11 cellular contexts compared by ENCODE assay signal in genomic region chr10:10796061-10796773, GRCh38.
DNase-seq lines count a peak whose midpoint lies in the region; ATAC-seq, FAIRE-seq and TF ChIP-seq lines count a peak whose summit lies in the region.
"Had no signal": no experiment of that assay in that cellular context is flagged by ENCODE, and none has a peak within 500 bp of the region (broad histone marks: within the 10 kb centered on the region; RNA-seq: fewer than 3 reads in every experiment).

No MANE protein-coding gene starts in this region.

- H3K4me3 Mint-ChIP-seq in activated CD4-positive, alpha-beta T cell treated with anti-CD3 and anti-CD28 coated beads for 36 hours = no peak overlapping the region
- no peak overlapping the region for H3K4me3 Mint-ChIP-seq in CD8-positive, alpha-beta memory T cell

- H3K27ac ChIP-seq in mammary epithelial cell (ENCODE audit: insufficient read depth, low read depth, low read length) (peak overlapping the region; percentile 53), right cardiac atrium (ENCODE audit: low read length) (peak overlapping the region; percentile 100), rectal smooth muscle tissue (ENCODE audit: low read depth, low read length) (peak overlapping the region; percentile 88)
- H3K27ac ChIP-seq in CD8-positive, alpha-beta memory T cell (ENCODE audit: low read depth, low read length) = no peak overlapping the region

- peak overlapping the region; percentile 67 for H2AFZ ChIP-seq in mammary epithelial cell (ENCODE audit: low read depth, low read length)

- no peaks in the 10 kb centered on the region for H3K9me3 ChIP-seq in mammary epithelial cell (replicated peaks; ENCODE audit: insufficient read depth, low read length)
- H3K9me3 ChIP-seq in right cardiac atrium (ENCODE audit: control insufficient read depth, low read length) = no peaks in the 10 kb centered on the region
- H3K9me3 ChIP-seq in CD8-positive, alpha-beta memory T cell (ENCODE audit: low read length) = no peaks in the 10 kb centered on the region

- no peaks in the 10 kb centered on the region for H4K20me1 ChIP-seq in mammary epithelial cell (ENCODE audit: insufficient read depth, low read length)

- FAIRE-seq in HTR-8/SVneo (lab: Jason Lieb, UNC) = no peak

- TF ChIP-seq CTCF in mammary epithelial cell (conservative IDR thresholded peaks at IDR 0.05 in 1 of 2, IDR thresholded peaks at IDR 0.05 in 1 of 2; ENCODE audit: extremely low read depth in 1 of 2, insufficient read depth in 1 of 2, low read depth in 1 of 2, low read length in 2 of 2) = no peak

- H3K27me3 ChIP-seq in mammary epithelial cell (ENCODE audit: insufficient read depth, low read length) = no peaks in the 10 kb centered on the region
- H3K27me3 ChIP-seq in right cardiac atrium (ENCODE audit: control insufficient read depth, insufficient read depth) = no peaks in the 10 kb centered on the region
- no peaks in the 10 kb centered on the region for H3K27me3 ChIP-seq in rectal smooth muscle tissue (ENCODE audit: control insufficient read depth, insufficient read depth, low read length)
- no peaks in the 10 kb centered on the region for H3K27me3 ChIP-seq in CD8-positive, alpha-beta memory T cell (ENCODE audit: insufficient read depth, low read length, poor library complexity, severe bottlenecking)

- CTCF ChIA-PET in mammary epithelial cell (lab: Charles Lee; ENCODE audit: low non-redundant PET) = no interaction called here
- CTCF ChIA-PET in activated CD4-positive, alpha-beta T cell treated with anti-CD3 and anti-CD28 coated beads for 36 hours (lab: Charles Lee) = no interaction called here
- CTCF ChIA-PET in CD8-positive, alpha-beta memory T cell (lab: Charles Lee) = no interaction called here

- no peaks in the 10 kb centered on the region for H3K9me3 Mint-ChIP-seq in activated CD4-positive, alpha-beta T cell treated with anti-CD3 and anti-CD28 coated beads for 36 hours (ENCODE audit: low read depth)
- peaks cover 0 to 2% (median 0%) of the 10 kb centered on the region in 5 donors for H3K9me3 Mint-ChIP-seq in CD8-positive, alpha-beta memory T cell

- no peaks in the 10 kb centered on the region for H3K79me2 ChIP-seq in mammary epithelial cell (ENCODE audit: insufficient read depth, low read length)

- no peaks in the 10 kb centered on the region for H3K4me1 Mint-ChIP-seq in activated CD4-positive, alpha-beta T cell treated with anti-CD3 and anti-CD28 coated beads for 36 hours
- H3K4me1 Mint-ChIP-seq in CD8-positive, alpha-beta memory T cell = no peaks in the 10 kb centered on the region

- H3K4me3 ChIP-seq in mammary epithelial cell (replicated peaks in 1 of 3; ENCODE audit: insufficient read depth in 1 of 3, low read depth in 2 of 3, low read length in 3 of 3) (no peak overlapping the region), right cardiac atrium (ENCODE audit: low read length) (peak overlapping the region; percentile 57), rectal smooth muscle tissue (ENCODE audit: low read length) (peak overlapping the region; percentile 51)
- H3K4me3 ChIP-seq in CD8-positive, alpha-beta memory T cell (ENCODE audit: low read length) = no peak overlapping the region
- H3K4me3 ChIP-seq: skin epidermis had no signal

- WGBS in mammary epithelial cell (ENCODE audit: low coverage, missing lambda C conversion rate) = 45% methylated on average over 8 of the region's 8 CpGs
- WGBS in right cardiac atrium = 48% methylated on average over 8 of the region's 8 CpGs

- dilution Hi-C loops in mammary epithelial cell (cut with HindIII; ENCODE audit: low sequenced_read_pairs) = no loop called here

- no peaks in the 10 kb centered on the region for H3K36me3 Mint-ChIP-seq in activated CD4-positive, alpha-beta T cell treated with anti-CD3 and anti-CD28 coated beads for 36 hours (ENCODE audit: low read depth)
- no peaks in the 10 kb centered on the region for H3K36me3 Mint-ChIP-seq in CD8-positive, alpha-beta memory T cell

- no TSS peak for BruUV-seq in mammary epithelial cell (replicated peaks; lab: Mats Ljungman, UMichigan)

- H3K4me1 ChIP-seq in mammary epithelial cell (ENCODE audit: insufficient read depth, low read length) (peaks cover 50% of the 10 kb centered on the region), right cardiac atrium (ENCODE audit: control insufficient read depth, insufficient read depth, low read length) (peaks cover 2% of the 10 kb centered on the region), rectal smooth muscle tissue (ENCODE audit: control insufficient read depth, insufficient read depth, low read length) (peaks cover 23% of the 10 kb centered on the region)
- H3K4me1 ChIP-seq in CD8-positive, alpha-beta memory T cell (ENCODE audit: insufficient read depth, low read length) = no peaks in the 10 kb centered on the region

- no peaks in the 10 kb centered on the region for H3K36me3 ChIP-seq in mammary epithelial cell (ENCODE audit: insufficient read depth, low read length)
- H3K36me3 ChIP-seq in rectal smooth muscle tissue (ENCODE audit: control insufficient read depth, insufficient read depth, low read length) = no peaks in the 10 kb centered on the region
- H3K36me3 ChIP-seq in CD8-positive, alpha-beta memory T cell (ENCODE audit: insufficient read depth, low read length) = no peaks in the 10 kb centered on the region

- no peak overlapping the region for H3K9ac ChIP-seq in mammary epithelial cell (ENCODE audit: insufficient read depth, low read length)
- H3K9ac ChIP-seq in rectal smooth muscle tissue (ENCODE audit: low read length) = no peak overlapping the region

- DNase-seq in EH (ENCODE audit: low read depth) = peak; percentile 39
- DNase-seq in mammary epithelial cell = no peak
- DNase-seq in right cardiac atrium = no peak
- DNase-seq in activated CD4-positive, alpha-beta T cell treated with anti-CD3 and anti-CD28 coated beads for 36 hours = no peak
- DNase-seq in HTR-8/SVneo (ENCODE audit: insufficient read length, low spot score) = no peak
- no peak for DNase-seq in CD8-positive, alpha-beta memory T cell
- DNase-seq in cerebellar cortex (ENCODE audit: low spot score) = no peak
- DNase-seq: left colon, NCI-H2029 had no signal

- H3K27ac Mint-ChIP-seq in activated CD4-positive, alpha-beta T cell treated with anti-CD3 and anti-CD28 coated beads for 36 hours = no peak overlapping the region
- H3K27ac Mint-ChIP-seq in CD8-positive, alpha-beta memory T cell = no peak overlapping the region

- peaks cover 18% of the 10 kb centered on the region for H3K27me3 Mint-ChIP-seq in activated CD4-positive, alpha-beta T cell treated with anti-CD3 and anti-CD28 coated beads for 36 hours
- peaks cover 23 to 32% of the 10 kb centered on the region in 2 donors for H3K27me3 Mint-ChIP-seq in CD8-positive, alpha-beta memory T cell

- peak; percentile 53 to 73 for ATAC-seq in right cardiac atrium
- no peak for ATAC-seq in activated CD4-positive, alpha-beta T cell treated with anti-CD3 and anti-CD28 coated beads for 36 hours
- ATAC-seq: left colon had no signal

- POLR2A ChIA-PET in activated CD4-positive, alpha-beta T cell treated with anti-CD3 and anti-CD28 coated beads for 36 hours (lab: Charles Lee) = no interaction called here
- POLR2A ChIA-PET in CD8-positive, alpha-beta memory T cell (lab: Charles Lee) = no interaction called here

- H3K4me2 ChIP-seq in mammary epithelial cell (ENCODE audit: insufficient read depth, low read depth, low read length) = peak overlapping the region; percentile 55

- in situ Hi-C loops in mammary epithelial cell (cut with MboI; ENCODE audit: low sequenced_read_pairs in 2 of 2) = no loop called here

- intact Hi-C loops in mammary epithelial cell (cut with micrococcal nuclease) = no loop called here
- intact Hi-C loops in right cardiac atrium (cut with DNase I) = loop anchor here in 3 of 4 donors (10.0 kb wide), 3 partner anchors 79 to 459 kb away; partner anchors contain the start of gene CELF2 (in 1 of the 3)
- intact Hi-C loops in activated CD4-positive, alpha-beta T cell treated with anti-CD3 and anti-CD28 coated beads for 36 hours (cut with DNase I, micrococcal nuclease) = no loop called here

Comparison
In these comparisons a context has a peak if more than half of its experiments do, and no peak if none do; other contexts are left out.
1. H3K4me3 ChIP-seq: peak in right cardiac atrium (single experiment) and rectal smooth muscle tissue (single experiment); none in mammary epithelial cell (0 of 3) and CD8-positive, alpha-beta memory T cell (single experiment).
2. intact Hi-C loops: an anchor here in right cardiac atrium (10.0 kb wide); none called in mammary epithelial cell and activated CD4-positive, alpha-beta T cell treated with anti-CD3 and anti-CD28 coated beads for 36 hours.